ENCODE assay signal across 11 cellular contexts in genomic region chrX:41526925-41527324, GRCh38.
DNase-seq lines count a peak whose midpoint lies in the region; ATAC-seq and TF ChIP-seq lines count a peak whose summit lies in the region.
"Had no signal": no experiment of that assay in that cellular context is flagged by ENCODE, and none has a peak within 500 bp of the region (broad histone marks: within the 10 kb centered on the region; RNA-seq: fewer than 3 reads in every experiment).

No MANE protein-coding gene starts in this region.

- no peak for TF ChIP-seq CTCF in natural killer cell (IDR thresholded peaks at IDR 0.05)
- TF ChIP-seq CTCF in testis (IDR thresholded peaks at IDR 0.05): no peak

- peaks cover 4 to 12% of the 10 kb centered on the region in 2 donors for H3K4me1 Mint-ChIP-seq in natural killer cell treated with Interleukin-12 subunit alpha and Interleukin-12 subunit beta and Interleukin-15 and Interleukin-18, amount 100 ng/mL, for 72 hours (ENCODE audit: low read depth in 2 of 2)
- H3K4me1 Mint-ChIP-seq in natural killer cell: peaks cover 0 to 6% of the 10 kb centered on the region in 2 donors
- H3K4me1 Mint-ChIP-seq in central memory CD8-positive, alpha-beta T cell: peaks cover 14% of the 10 kb centered on the region
- H3K4me1 Mint-ChIP-seq in stimulated activated naive CD8-positive, alpha-beta T cell treated with anti-CD3 and anti-CD28 coated beads, Interleukin-15, amount 100 ng/mL, for 72 hours: peaks cover 17% of the 10 kb centered on the region

- peak overlapping the region; percentile 80 for H3K4me3 Mint-ChIP-seq in natural killer cell treated with Interleukin-12 subunit alpha and Interleukin-12 subunit beta and Interleukin-15 and Interleukin-18, amount 100 ng/mL, for 72 hours
- H3K4me3 Mint-ChIP-seq in natural killer cell: no peak overlapping the region
- no peak overlapping the region for H3K4me3 Mint-ChIP-seq in central memory CD8-positive, alpha-beta T cell
- H3K4me3 Mint-ChIP-seq in stimulated activated naive CD8-positive, alpha-beta T cell treated with anti-CD3 and anti-CD28 coated beads, Interleukin-15, amount 100 ng/mL, for 72 hours: peak overlapping the region; percentile 30 to 50

- H3K36me3 ChIP-seq in testis (ENCODE audit: low read depth, missing control alignments): no peaks in the 10 kb centered on the region

- no peak overlapping the region for H3K4me3 ChIP-seq in testis
- H3K4me3 ChIP-seq: BLaER1 had no signal

- DNase-seq in natural killer cell treated with Interleukin-12 subunit alpha and Interleukin-12 subunit beta and Interleukin-15 and Interleukin-18, amount 100 ng/mL, for 72 hours (ENCODE audit: low spot score): no peak
- DNase-seq in natural killer cell: no peak
- peak; percentile 76 for DNase-seq in M059J (ENCODE audit: low read depth)
- no peak for DNase-seq in central memory CD8-positive, alpha-beta T cell (ENCODE audit: low spot score in 2 of 2)
- DNase-seq in stimulated activated naive CD8-positive, alpha-beta T cell treated with anti-CD3 and anti-CD28 coated beads, Interleukin-15, amount 100 ng/mL, for 72 hours: no peak
- DNase-seq in testis: no peak
- DNase-seq in NCI-H1092 treated with DMSO at 0.1 percent for 48 hours (lab: John Stamatoyannopoulos, UW): no peak
- DNase-seq in H4 (ENCODE audit: low spot score): no peak
- DNase-seq: activated CD4-positive, CD25-positive, alpha-beta regulatory T cell; NCI-H187 treated with DMSO at 0.1 percent for 48 hours had no signal

- H3K4me1 ChIP-seq in testis: no peaks in the 10 kb centered on the region
- H3K4me1 ChIP-seq: BLaER1 had no signal

- no peaks in the 10 kb centered on the region for H3K9me3 ChIP-seq in testis
- H3K9me3 ChIP-seq: BLaER1 had no signal

- H3K9me3 Mint-ChIP-seq in natural killer cell treated with Interleukin-12 subunit alpha and Interleukin-12 subunit beta and Interleukin-15 and Interleukin-18, amount 100 ng/mL, for 72 hours: no peaks in the 10 kb centered on the region
- H3K9me3 Mint-ChIP-seq in natural killer cell: no peaks in the 10 kb centered on the region
- H3K9me3 Mint-ChIP-seq in central memory CD8-positive, alpha-beta T cell: no peaks in the 10 kb centered on the region
- no peaks in the 10 kb centered on the region for H3K9me3 Mint-ChIP-seq in stimulated activated naive CD8-positive, alpha-beta T cell treated with anti-CD3 and anti-CD28 coated beads, Interleukin-15, amount 100 ng/mL, for 72 hours

- H3K27me3 ChIP-seq in testis: no peaks in the 10 kb centered on the region

- intact Hi-C loops in natural killer cell (cut with micrococcal nuclease): no loop called here
- intact Hi-C loops in testis (cut with DNase I; ENCODE audit: low total_unique reads): no loop called here

- peak in 1 of 2 donors; percentile 70 for ATAC-seq in natural killer cell treated with Interleukin-12 subunit alpha and Interleukin-12 subunit beta and Interleukin-15 and Interleukin-18, amount 100 ng/mL, for 72 hours
- ATAC-seq in natural killer cell: no peak
- no peak for ATAC-seq in central memory CD8-positive, alpha-beta T cell (replicated peaks; ENCODE audit: extremely low read depth, poor library complexity, severe bottlenecking)
- ATAC-seq in stimulated activated naive CD8-positive, alpha-beta T cell treated with anti-CD3 and anti-CD28 coated beads, Interleukin-15, amount 100 ng/mL, for 72 hours: peak; percentile 87

- H3K27me3 Mint-ChIP-seq in natural killer cell treated with Interleukin-12 subunit alpha and Interleukin-12 subunit beta and Interleukin-15 and Interleukin-18, amount 100 ng/mL, for 72 hours: peaks cover 0 to 17% of the 10 kb centered on the region in 2 donors
- H3K27me3 Mint-ChIP-seq in natural killer cell (ENCODE audit: low read depth in 2 of 2): no peaks in the 10 kb centered on the region
- no peaks in the 10 kb centered on the region for H3K27me3 Mint-ChIP-seq in central memory CD8-positive, alpha-beta T cell
- no peaks in the 10 kb centered on the region for H3K27me3 Mint-ChIP-seq in stimulated activated naive CD8-positive, alpha-beta T cell treated with anti-CD3 and anti-CD28 coated beads, Interleukin-15, amount 100 ng/mL, for 72 hours

- TF ChIP-seq POLR2A in testis (IDR thresholded peaks at IDR 0.05): no peak

- WGBS in testis, 2 donors: 95 to 100% methylated on average over 5 of the region's 5 CpGs

- peaks cover 9% of the 10 kb centered on the region for H3K36me3 Mint-ChIP-seq in natural killer cell treated with Interleukin-12 subunit alpha and Interleukin-12 subunit beta and Interleukin-15 and Interleukin-18, amount 100 ng/mL, for 72 hours
- H3K36me3 Mint-ChIP-seq in natural killer cell: no peaks in the 10 kb centered on the region
- H3K36me3 Mint-ChIP-seq in central memory CD8-positive, alpha-beta T cell (ENCODE audit: insufficient read depth): peaks cover 30% of the 10 kb centered on the region

- H3K27ac Mint-ChIP-seq in natural killer cell treated with Interleukin-12 subunit alpha and Interleukin-12 subunit beta and Interleukin-15 and Interleukin-18, amount 100 ng/mL, for 72 hours: peak overlapping the region; percentile 38 to 83
- H3K27ac Mint-ChIP-seq in natural killer cell: no peak overlapping the region
- H3K27ac Mint-ChIP-seq in central memory CD8-positive, alpha-beta T cell (ENCODE audit: low read depth): peak overlapping the region; percentile 88
- peak overlapping the region in 1 of 2 donors; percentile 35 for H3K27ac Mint-ChIP-seq in stimulated activated naive CD8-positive, alpha-beta T cell treated with anti-CD3 and anti-CD28 coated beads, Interleukin-15, amount 100 ng/mL, for 72 hours

- no peak overlapping the region for H3K27ac ChIP-seq in testis
- H3K27ac ChIP-seq: BLaER1 had no signal

Comparison
In these comparisons a context has a peak if more than half of its experiments do, and no peak if none do; other contexts are left out.
1. H3K27ac Mint-ChIP-seq: peak in natural killer cell treated with Interleukin-12 subunit alpha and Interleukin-12 subunit beta and Interleukin-15 and Interleukin-18, amount 100 ng/mL, for 72 hours (2 of 2) and central memory CD8-positive, alpha-beta T cell (single experiment); none in natural killer cell (0 of 2).
2. H3K4me3 Mint-ChIP-seq: peak in natural killer cell treated with Interleukin-12 subunit alpha and Interleukin-12 subunit beta and Interleukin-15 and Interleukin-18, amount 100 ng/mL, for 72 hours (single experiment) and stimulated activated naive CD8-positive, alpha-beta T cell treated with anti-CD3 and anti-CD28 coated beads, Interleukin-15, amount 100 ng/mL, for 72 hours (2 of 2); none in natural killer cell (single experiment) and central memory CD8-positive, alpha-beta T cell (single experiment).